Comparison of ENCODE assay signal across 8 cellular contexts in genomic region chr9:38170763-38171537, GRCh38.
A peak's percentile ranks its signal among the peaks of the same experiment; 100 is the strongest.
DNase-seq lines count a peak whose midpoint lies in the region; ATAC-seq and TF ChIP-seq lines count a peak whose summit lies in the region.
"Not testable (repeated sequence)": the region's sequence is repeated elsewhere in the genome, so short reads cannot be mapped to it uniquely, and the experiment has no call there.

No MANE protein-coding gene starts in this region.

- WGBS in mesodermal cell (ENCODE audit: insufficient coverage in 2 of 2), 2 experiments: 96% methylated on average over 6 to 7 of the region's 9 CpGs

- not testable (repeated sequence) for H3K27ac Mint-ChIP-seq in activated CD4-positive, alpha-beta memory T cell treated with anti-CD3 and anti-CD28 coated beads for 36 hours

- H3K9me3 Mint-ChIP-seq in activated CD4-positive, alpha-beta memory T cell treated with anti-CD3 and anti-CD28 coated beads for 36 hours: peaks cover 26% of the 10 kb centered on the region

- H3K9me3 ChIP-seq in Panc1 (ENCODE audit: control insufficient read depth, insufficient read depth, low read depth, low read length): not testable (repeated sequence)
- H3K9me3 ChIP-seq in breast epithelium (peaks cover 6 to 19% of the 10 kb centered on the region in 2 donors), mesodermal cell (ENCODE audit: control insufficient read depth, low read length) (peaks cover 13% of the 10 kb centered on the region)

- H3K4me3 Mint-ChIP-seq in activated CD4-positive, alpha-beta memory T cell treated with anti-CD3 and anti-CD28 coated beads for 36 hours: not testable (repeated sequence)

- not testable (repeated sequence) for H3K27me3 Mint-ChIP-seq in activated CD4-positive, alpha-beta memory T cell treated with anti-CD3 and anti-CD28 coated beads for 36 hours

- peak; percentile 71; the same call in 1 of the 2 replicates for ATAC-seq in Panc1
- not testable (repeated sequence) for ATAC-seq in stimulated activated naive CD8-positive, alpha-beta T cell treated with anti-CD3 and anti-CD28 coated beads, Interleukin-15, Interleukin-2, amounts not matched to agents 100 U/mL and 50 U/mL, for 24 hours

- not testable (repeated sequence) for TF ChIP-seq CTCF in Panc1 (IDR thresholded peaks at IDR 0.05); breast epithelium (IDR thresholded peaks at IDR 0.05)

- POLR2A ChIA-PET in Panc1 (lab: Charles Lee); activated CD4-positive, alpha-beta memory T cell treated with anti-CD3 and anti-CD28 coated beads for 36 hours (lab: Charles Lee): not testable (repeated sequence)

- not testable (repeated sequence) for H3K27me3 ChIP-seq in Panc1 (ENCODE audit: control insufficient read depth, insufficient read depth, low read length); breast epithelium

- peak; percentile 93 for DNase-seq in DMS53 (lab: John Stamatoyannopoulos, UW)
- DNase-seq in HK-2 (ENCODE audit: unreplicated experiment): peak; percentile 43
- DNase-seq in Panc1 (ENCODE audit: low read depth, low spot score): not testable (repeated sequence)
- DNase-seq in activated CD4-positive, alpha-beta memory T cell treated with anti-CD3 and anti-CD28 coated beads for 36 hours: peak; percentile 43
- peak in 1 of 2 donors; percentile 64 for DNase-seq in breast epithelium (ENCODE audit: low spot score in 2 of 2)
- peak; percentile 4 for DNase-seq in fibroblast of peridontal ligament (ENCODE audit: extremely low read depth)
- DNase-seq in stimulated activated naive CD8-positive, alpha-beta T cell treated with anti-CD3 and anti-CD28 coated beads, Interleukin-15, Interleukin-2, amounts not matched to agents 100 U/mL and 50 U/mL, for 24 hours: peak; percentile 19

- H3K4me1 Mint-ChIP-seq in activated CD4-positive, alpha-beta memory T cell treated with anti-CD3 and anti-CD28 coated beads for 36 hours (ENCODE audit: low read depth): not testable (repeated sequence)

- not testable (repeated sequence) for TF ChIP-seq POLR2A in breast epithelium (IDR thresholded peaks at IDR 0.05)

- in situ Hi-C loops in Panc1 (cut with HindIII; ENCODE audit: low pct_unique_long_range_greater_than_20kb, low sequenced_read_pairs): not testable (repeated sequence)

- CTCF ChIA-PET in Panc1 (lab: Charles Lee): not testable (repeated sequence)
- CTCF ChIA-PET in activated CD4-positive, alpha-beta memory T cell treated with anti-CD3 and anti-CD28 coated beads for 36 hours (lab: Charles Lee): interaction anchor here (1.9 kb wide), 1 partner anchor 11 kb away, joined by 7 read pairs; no protein-coding TSS in a partner anchor

- not testable (repeated sequence) for H3K36me3 Mint-ChIP-seq in activated CD4-positive, alpha-beta memory T cell treated with anti-CD3 and anti-CD28 coated beads for 36 hours

- BruUV-seq in Panc1 (replicated peaks; lab: Mats Ljungman, UMichigan): not testable (repeated sequence)

- not testable (repeated sequence) for H3K4me1 ChIP-seq in Panc1 (ENCODE audit: control insufficient read depth, insufficient read depth, low read length); breast epithelium; mesodermal cell (ENCODE audit: control insufficient read depth, insufficient read depth, low read length, poor library complexity, severe bottlenecking)

- intact Hi-C loops in Panc1 (cut with micrococcal nuclease; ENCODE audit: unreplicated experiment); activated CD4-positive, alpha-beta memory T cell treated with anti-CD3 and anti-CD28 coated beads for 36 hours (cut with micrococcal nuclease); breast epithelium (cut with DNase I; ENCODE audit: low total_unique reads): not testable (repeated sequence)

- H3K4me3 ChIP-seq in Panc1 (ENCODE audit: low read depth in 2 of 2, low read length in 2 of 2); breast epithelium; mesodermal cell (ENCODE audit: extremely low read depth, insufficient read depth, low read length, poor library complexity, severe bottlenecking): not testable (repeated sequence)

- not testable (repeated sequence) for H3K27ac ChIP-seq in Panc1 (ENCODE audit: low read length)
- peak overlapping the region; percentile 79 to 80 for H3K27ac ChIP-seq in breast epithelium
- H3K27ac ChIP-seq in mesodermal cell (ENCODE audit: low read depth, low read length, severe bottlenecking): peak overlapping the region; percentile 58

- H3K36me3 ChIP-seq in Panc1 (ENCODE audit: control insufficient read depth, insufficient read depth, low read length); breast epithelium; mesodermal cell (ENCODE audit: control insufficient read depth, insufficient read depth, low read length): not testable (repeated sequence)
